In the genomic region with DNA sequence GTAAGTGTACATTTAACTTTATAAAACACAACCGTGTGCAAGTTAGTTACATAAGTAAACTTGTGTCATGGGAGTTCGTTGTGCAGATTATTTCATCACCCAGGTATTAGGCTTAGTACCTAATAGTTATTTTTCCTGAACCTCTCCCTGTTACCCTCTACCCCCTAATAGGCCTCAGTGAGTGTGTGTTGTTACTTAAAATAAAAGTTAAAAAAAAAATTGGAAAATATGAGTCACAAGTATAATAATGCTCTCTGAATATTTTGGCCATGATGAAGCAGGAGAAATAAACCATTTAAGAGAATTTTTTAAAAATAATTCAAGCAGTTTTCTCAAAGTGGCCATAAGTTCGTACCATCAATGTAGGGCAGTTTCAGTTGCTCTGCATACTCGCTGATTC, we compare ENCODE assay signal across 18 cellular contexts.
DNase-seq lines count a peak whose midpoint lies in the region; ATAC-seq and TF ChIP-seq lines count a peak whose summit lies in the region.
"Had no signal": no experiment of that assay in that cellular context is flagged by ENCODE, and none has a peak within 500 bp of the region (broad histone marks: within the 10 kb centered on the region; RNA-seq: fewer than 3 reads in every experiment).

No MANE protein-coding gene starts in this region.

- no peak overlapping the region for H3K4me3 Mint-ChIP-seq in WTC11
- H3K4me3 Mint-ChIP-seq: naive thymus-derived CD8-positive, alpha-beta T cell had no signal

- no peaks in the 10 kb centered on the region for H3K9me3 ChIP-seq in thoracic aorta
- H3K9me3 ChIP-seq: BLaER1 had no signal

- ATAC-seq in thoracic aorta (ENCODE audit: insufficient number of reproducible peaks, low FRiP score, low read depth) = peak; percentile 60
- ATAC-seq in GM18502 (IDR thresholded peaks at IDR 0.05; ENCODE audit: poor library complexity, unreplicated experiment) = no peak
- no peak for ATAC-seq in WTC11
- ATAC-seq: heart right ventricle; naive thymus-derived CD8-positive, alpha-beta T cell had no signal

- peaks cover 4% of the 10 kb centered on the region; the same call in 1 of the 2 replicates for H3K9me3 Mint-ChIP-seq in WTC11

- no peaks in the 10 kb centered on the region for H3K36me3 ChIP-seq in thoracic aorta
- H3K36me3 ChIP-seq: BLaER1, heart right ventricle had no signal

- H3K36me3 Mint-ChIP-seq in WTC11 = no peaks in the 10 kb centered on the region
- H3K36me3 Mint-ChIP-seq: naive thymus-derived CD8-positive, alpha-beta T cell had no signal

- DNase-seq in HT1080 (ENCODE audit: low read depth) (peak; percentile 21), astrocyte of the hippocampus (ENCODE audit: low read depth, low spot score) (peak; percentile 10), fibroblast of the aortic adventitia (ENCODE audit: low read depth) (peak; percentile 78), thoracic aorta (ENCODE audit: low spot score) (no peak), GF-D8 (lab: John Stamatoyannopoulos, UW) (no peak), WTC11 (ENCODE audit: low spot score) (no peak)
- DNase-seq: activated CD4-positive, alpha-beta T cell treated with anti-CD3 and anti-CD28 coated beads, Interleukin-2, amount 50 U/mL, for 4 hours; activated naive CD4-positive, alpha-beta T cell treated with Interleukin-2 at 50 U/mL for 16 hours; activated T-cell treated with anti-CD3 and anti-CD28 coated beads for 4 hours; dermis blood vessel endothelial cell; heart right ventricle; naive thymus-derived CD8-positive, alpha-beta T cell; NCI-H1930 had no signal

- no peak overlapping the region for H3K4me3 ChIP-seq in fibroblast of the aortic adventitia (ENCODE audit: low read depth, low read length)
- peak overlapping the region; percentile 20 for H3K4me3 ChIP-seq in thoracic aorta
- H3K4me3 ChIP-seq: BLaER1, heart right ventricle, lung had no signal

- H3K27me3 Mint-ChIP-seq in WTC11 (ENCODE audit: low read depth) = peaks cover 50% of the 10 kb centered on the region
- H3K27me3 Mint-ChIP-seq: naive thymus-derived CD8-positive, alpha-beta T cell; progenitor cell of endocrine pancreas had no signal

- H3K4me1 ChIP-seq in thoracic aorta (ENCODE audit: control insufficient read depth in 1 of 2, low read depth in 2 of 2) = no peaks in the 10 kb centered on the region
- H3K4me1 ChIP-seq: BLaER1, heart right ventricle had no signal

- POLR2A ChIA-PET in WTC11 (lab: Charles Lee) = no interaction called here

- no peaks in the 10 kb centered on the region for H3K4me1 Mint-ChIP-seq in WTC11
- H3K4me1 Mint-ChIP-seq: naive thymus-derived CD8-positive, alpha-beta T cell had no signal

- H3K27ac Mint-ChIP-seq in WTC11 = no peak overlapping the region
- H3K27ac Mint-ChIP-seq: naive thymus-derived CD8-positive, alpha-beta T cell; progenitor cell of endocrine pancreas had no signal

- H3K27ac ChIP-seq in thoracic aorta = peak overlapping the region in 1 of 2 donors; percentile 49
- H3K27ac ChIP-seq: BLaER1, heart right ventricle, RWPE1 had no signal

- CTCF ChIA-PET in WTC11 (lab: Charles Lee) = no interaction called here

- no peak for TF ChIP-seq CTCF in fibroblast of the aortic adventitia (IDR thresholded peaks at IDR 0.05; ENCODE audit: insufficient read depth, low read length)
- no peak for TF ChIP-seq CTCF in thoracic aorta (IDR thresholded peaks at IDR 0.05)
- no peak for TF ChIP-seq CTCF in WTC11 (IDR thresholded peaks at IDR 0.05)

- H3K27me3 ChIP-seq in thoracic aorta (replicated peaks; ENCODE audit: insufficient read depth) = no peaks in the 10 kb centered on the region
- H3K27me3 ChIP-seq: BLaER1, heart right ventricle had no signal

TF ChIP-seq in WTC11, 78 proteins besides CTCF, POLR2A, EP300 and RAD21 (continues in another document):
- TF ChIP-seq, protein P1, sequence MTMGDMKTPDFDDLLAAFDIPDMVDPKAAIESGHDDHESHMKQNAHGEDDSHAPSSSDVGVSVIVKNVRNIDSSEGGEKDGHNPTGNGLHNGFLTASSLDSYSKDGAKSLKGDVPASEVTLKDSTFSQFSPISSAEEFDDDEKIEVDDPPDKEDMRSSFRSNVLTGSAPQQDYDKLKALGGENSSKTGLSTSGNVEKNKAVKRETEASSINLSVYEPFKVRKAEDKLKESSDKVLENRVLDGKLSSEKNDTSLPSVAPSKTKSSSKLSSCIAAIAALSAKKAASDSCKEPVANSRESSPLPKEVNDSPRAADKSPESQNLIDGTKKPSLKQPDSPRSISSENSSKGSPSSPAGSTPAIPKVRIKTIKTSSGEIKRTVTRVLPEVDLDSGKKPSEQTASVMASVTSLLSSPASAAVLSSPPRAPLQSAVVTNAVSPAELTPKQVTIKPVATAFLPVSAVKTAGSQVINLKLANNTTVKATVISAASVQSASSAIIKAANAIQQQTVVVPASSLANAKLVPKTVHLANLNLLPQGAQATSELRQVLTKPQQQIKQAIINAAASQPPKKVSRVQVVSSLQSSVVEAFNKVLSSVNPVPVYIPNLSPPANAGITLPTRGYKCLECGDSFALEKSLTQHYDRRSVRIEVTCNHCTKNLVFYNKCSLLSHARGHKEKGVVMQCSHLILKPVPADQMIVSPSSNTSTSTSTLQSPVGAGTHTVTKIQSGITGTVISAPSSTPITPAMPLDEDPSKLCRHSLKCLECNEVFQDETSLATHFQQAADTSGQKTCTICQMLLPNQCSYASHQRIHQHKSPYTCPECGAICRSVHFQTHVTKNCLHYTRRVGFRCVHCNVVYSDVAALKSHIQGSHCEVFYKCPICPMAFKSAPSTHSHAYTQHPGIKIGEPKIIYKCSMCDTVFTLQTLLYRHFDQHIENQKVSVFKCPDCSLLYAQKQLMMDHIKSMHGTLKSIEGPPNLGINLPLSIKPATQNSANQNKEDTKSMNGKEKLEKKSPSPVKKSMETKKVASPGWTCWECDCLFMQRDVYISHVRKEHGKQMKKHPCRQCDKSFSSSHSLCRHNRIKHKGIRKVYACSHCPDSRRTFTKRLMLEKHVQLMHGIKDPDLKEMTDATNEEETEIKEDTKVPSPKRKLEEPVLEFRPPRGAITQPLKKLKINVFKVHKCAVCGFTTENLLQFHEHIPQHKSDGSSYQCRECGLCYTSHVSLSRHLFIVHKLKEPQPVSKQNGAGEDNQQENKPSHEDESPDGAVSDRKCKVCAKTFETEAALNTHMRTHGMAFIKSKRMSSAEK (CRISPR knock-in tag; IDR thresholded peaks at IDR 0.05; ENCODE audit: borderline replicate concordance) = no peak
- no peak for TF ChIP-seq ATF1 (CRISPR knock-in tag; IDR thresholded peaks at IDR 0.05)
- TF ChIP-seq, protein P2, sequence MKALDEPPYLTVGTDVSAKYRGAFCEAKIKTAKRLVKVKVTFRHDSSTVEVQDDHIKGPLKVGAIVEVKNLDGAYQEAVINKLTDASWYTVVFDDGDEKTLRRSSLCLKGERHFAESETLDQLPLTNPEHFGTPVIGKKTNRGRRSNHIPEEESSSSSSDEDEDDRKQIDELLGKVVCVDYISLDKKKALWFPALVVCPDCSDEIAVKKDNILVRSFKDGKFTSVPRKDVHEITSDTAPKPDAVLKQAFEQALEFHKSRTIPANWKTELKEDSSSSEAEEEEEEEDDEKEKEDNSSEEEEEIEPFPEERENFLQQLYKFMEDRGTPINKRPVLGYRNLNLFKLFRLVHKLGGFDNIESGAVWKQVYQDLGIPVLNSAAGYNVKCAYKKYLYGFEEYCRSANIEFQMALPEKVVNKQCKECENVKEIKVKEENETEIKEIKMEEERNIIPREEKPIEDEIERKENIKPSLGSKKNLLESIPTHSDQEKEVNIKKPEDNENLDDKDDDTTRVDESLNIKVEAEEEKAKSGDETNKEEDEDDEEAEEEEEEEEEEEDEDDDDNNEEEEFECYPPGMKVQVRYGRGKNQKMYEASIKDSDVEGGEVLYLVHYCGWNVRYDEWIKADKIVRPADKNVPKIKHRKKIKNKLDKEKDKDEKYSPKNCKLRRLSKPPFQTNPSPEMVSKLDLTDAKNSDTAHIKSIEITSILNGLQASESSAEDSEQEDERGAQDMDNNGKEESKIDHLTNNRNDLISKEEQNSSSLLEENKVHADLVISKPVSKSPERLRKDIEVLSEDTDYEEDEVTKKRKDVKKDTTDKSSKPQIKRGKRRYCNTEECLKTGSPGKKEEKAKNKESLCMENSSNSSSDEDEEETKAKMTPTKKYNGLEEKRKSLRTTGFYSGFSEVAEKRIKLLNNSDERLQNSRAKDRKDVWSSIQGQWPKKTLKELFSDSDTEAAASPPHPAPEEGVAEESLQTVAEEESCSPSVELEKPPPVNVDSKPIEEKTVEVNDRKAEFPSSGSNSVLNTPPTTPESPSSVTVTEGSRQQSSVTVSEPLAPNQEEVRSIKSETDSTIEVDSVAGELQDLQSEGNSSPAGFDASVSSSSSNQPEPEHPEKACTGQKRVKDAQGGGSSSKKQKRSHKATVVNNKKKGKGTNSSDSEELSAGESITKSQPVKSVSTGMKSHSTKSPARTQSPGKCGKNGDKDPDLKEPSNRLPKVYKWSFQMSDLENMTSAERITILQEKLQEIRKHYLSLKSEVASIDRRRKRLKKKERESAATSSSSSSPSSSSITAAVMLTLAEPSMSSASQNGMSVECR (CRISPR knock-in tag; IDR thresholded peaks at IDR 0.05; ENCODE audit: borderline replicate concordance) = no peak
- TF ChIP-seq, protein P3, sequence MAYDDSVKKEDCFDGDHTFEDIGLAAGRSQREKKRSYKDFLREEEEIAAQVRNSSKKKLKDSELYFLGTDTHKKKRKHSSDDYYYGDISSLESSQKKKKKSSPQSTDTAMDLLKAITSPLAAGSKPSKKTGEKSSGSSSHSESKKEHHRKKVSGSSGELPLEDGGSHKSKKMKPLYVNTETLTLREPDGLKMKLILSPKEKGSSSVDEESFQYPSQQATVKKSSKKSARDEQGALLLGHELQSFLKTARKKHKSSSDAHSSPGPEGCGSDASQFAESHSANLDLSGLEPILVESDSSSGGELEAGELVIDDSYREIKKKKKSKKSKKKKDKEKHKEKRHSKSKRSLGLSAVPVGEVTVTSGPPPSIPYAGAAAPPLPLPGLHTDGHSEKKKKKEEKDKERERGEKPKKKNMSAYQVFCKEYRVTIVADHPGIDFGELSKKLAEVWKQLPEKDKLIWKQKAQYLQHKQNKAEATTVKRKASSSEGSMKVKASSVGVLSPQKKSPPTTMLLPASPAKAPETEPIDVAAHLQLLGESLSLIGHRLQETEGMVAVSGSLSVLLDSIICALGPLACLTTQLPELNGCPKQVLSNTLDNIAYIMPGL (CRISPR knock-in tag; IDR thresholded peaks at IDR 0.05) = no peak

Comparison
In these comparisons a context has a peak if more than half of its experiments do, and no peak if none do; other contexts are left out.
1. DNase-seq: peak in HT1080 (single experiment), astrocyte of the hippocampus (single experiment) and fibroblast of the aortic adventitia (single experiment); none in thoracic aorta (single experiment), GF-D8 (single experiment) and WTC11 (single experiment).